8 cellular contexts compared by ENCODE assay signal in the genomic region with DNA sequence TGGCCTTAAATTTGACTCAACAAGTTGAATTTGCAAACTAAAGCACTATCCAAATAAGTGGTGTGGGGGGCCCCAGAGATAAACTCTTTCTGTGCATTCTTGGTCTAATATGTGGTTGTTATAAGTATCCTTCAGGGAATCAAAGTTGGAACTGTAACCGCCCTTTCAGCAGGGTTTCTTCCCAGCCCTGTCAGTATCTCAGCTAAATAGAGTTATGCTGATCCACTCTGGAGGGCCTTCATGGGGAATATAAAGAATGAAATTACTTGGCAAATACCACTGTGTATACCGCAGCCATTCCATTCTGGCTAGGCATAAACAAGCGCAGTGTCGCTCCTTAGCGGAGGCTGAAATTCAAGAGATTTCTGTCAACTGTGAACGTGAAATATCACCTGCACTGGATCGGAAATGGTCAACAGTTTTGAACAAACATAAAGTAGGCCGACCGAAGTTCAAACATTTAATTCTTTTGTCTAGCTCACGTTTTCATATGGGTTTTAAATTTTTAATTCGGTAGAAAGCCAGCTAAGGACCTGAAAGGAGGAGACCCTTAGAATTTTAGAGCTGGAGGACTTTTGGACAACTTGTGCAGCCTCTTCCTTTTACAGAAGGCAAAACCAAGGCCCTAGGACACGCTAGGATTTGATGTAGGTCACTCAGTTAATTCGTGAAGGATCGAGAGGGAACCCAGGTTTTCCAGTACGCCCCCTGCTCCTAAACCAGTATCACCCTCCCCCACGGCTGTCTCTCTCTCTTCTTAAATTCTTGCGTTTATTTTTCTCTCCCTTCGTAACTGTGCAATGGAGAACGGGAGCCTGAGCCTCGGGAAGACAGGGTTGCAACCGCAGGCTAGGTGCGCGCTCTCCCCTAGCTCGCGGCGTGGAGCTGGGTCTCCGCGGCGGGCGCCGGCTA.
A peak's percentile ranks its signal among the peaks of the same experiment; 100 is the strongest.
DNase-seq lines count a peak whose midpoint lies in the region; TF ChIP-seq lines count a peak whose summit lies in the region.

No MANE protein-coding gene starts in this region.

- no peak for DNase-seq in Calu3
- DNase-seq in HAP-1 (ENCODE audit: low spot score in 2 of 2): peak in 1 of 2 experiments; percentile 10
- DNase-seq in RPMI8226: peak; percentile 2
- no peak for DNase-seq in epithelial cell of proximal tubule (ENCODE audit: low read depth)
- DNase-seq in nephron progenitor cell: no peak
- no peak for DNase-seq in foreskin melanocyte
- DNase-seq in NCI-H2029 (lab: John Stamatoyannopoulos, UW): no peak
- DNase-seq in NCI-H187 (lab: John Stamatoyannopoulos, UW): no peak

- in situ Hi-C loops in HAP-1 (cut with MboI; ENCODE audit: low sequenced_read_pairs): no loop called here

- peaks cover 38% of the 10 kb centered on the region for H3K36me3 Mint-ChIP-seq in Calu3 (ENCODE audit: insufficient read depth, unreplicated experiment)
- H3K36me3 Mint-ChIP-seq in nephron progenitor cell (ENCODE audit: low read depth): no peaks in the 10 kb centered on the region

- H3K9me3 Mint-ChIP-seq in Calu3 (ENCODE audit: low read depth, unreplicated experiment) (no peaks in the 10 kb centered on the region), nephron progenitor cell (peaks cover 4% of the 10 kb centered on the region)

- no peaks in the 10 kb centered on the region for H3K9me3 ChIP-seq in HAP-1

- CTCF ChIA-PET in Calu3 (lab: Charles Lee): interaction anchor here (1.2 to 1.7 kb wide), 3 partner anchors 29 to 79 kb away, joined by 4 to 16 read pairs (median 7); a partner anchor contains a TSS

- intact Hi-C loops in Calu3 (cut with micrococcal nuclease; ENCODE audit: unreplicated experiment): loop anchor here (2.0 to 10.0 kb wide), 2 partner anchors 75 to 155 kb away; a partner anchor contains a TSS

- H3K36me3 ChIP-seq in HAP-1 (replicated peaks): no peaks in the 10 kb centered on the region

- peak overlapping the region; percentile 65 for H3K4me3 ChIP-seq in HAP-1
- peak overlapping the region; percentile 71 for H3K4me3 ChIP-seq in epithelial cell of proximal tubule (ENCODE audit: low read depth, low read length)

- TSS peak; percentile 90 for BruUV-seq in Calu3 (replicated peaks; lab: Mats Ljungman, UMichigan)

- H3K4me1 Mint-ChIP-seq in Calu3 (ENCODE audit: low read depth, unreplicated experiment) (peaks cover 23% of the 10 kb centered on the region), nephron progenitor cell (peaks cover 33% of the 10 kb centered on the region)

- TF ChIP-seq CTCF in Calu3 (IDR thresholded peaks at IDR 0.05; ENCODE audit: unreplicated experiment): no peak
- no peak for TF ChIP-seq CTCF in epithelial cell of proximal tubule (conservative IDR thresholded peaks at IDR 0.05; ENCODE audit: low read depth, low read length)
- TF ChIP-seq CTCF in nephron progenitor cell (IDR thresholded peaks at IDR 0.05): no peak

- no peaks in the 10 kb centered on the region for H3K27me3 ChIP-seq in HAP-1 (ENCODE audit: low read depth)

- H3K27ac Mint-ChIP-seq in Calu3 (ENCODE audit: unreplicated experiment) (peak overlapping the region; percentile 57), nephron progenitor cell (peak overlapping the region; percentile 96)

- peak overlapping the region; percentile 100 for H3K4me3 Mint-ChIP-seq in Calu3 (ENCODE audit: low read depth, unreplicated experiment)
- peak overlapping the region; percentile 93 for H3K4me3 Mint-ChIP-seq in nephron progenitor cell

- peaks cover 9% of the 10 kb centered on the region for H3K4me1 ChIP-seq in HAP-1

- H3K27me3 Mint-ChIP-seq in Calu3 (ENCODE audit: unreplicated experiment) (no peaks in the 10 kb centered on the region), nephron progenitor cell (ENCODE audit: low read depth, poor library complexity) (no peaks in the 10 kb centered on the region)
